ENCODE assay signal across 1 cellular context in genomic region chr4:143854639-143855038, GRCh38.
TF ChIP-seq lines count a peak whose summit lies in the region.
"Not testable (repeated sequence)": the region's sequence is repeated elsewhere in the genome, so short reads cannot be mapped to it uniquely, and the experiment has no call there.

No MANE protein-coding gene starts in this region.

TF ChIP-seq in K562, 482 proteins besides CTCF, POLR2A, EP300 and RAD21 (continued from another document):
- TF ChIP-seq, protein P1, sequence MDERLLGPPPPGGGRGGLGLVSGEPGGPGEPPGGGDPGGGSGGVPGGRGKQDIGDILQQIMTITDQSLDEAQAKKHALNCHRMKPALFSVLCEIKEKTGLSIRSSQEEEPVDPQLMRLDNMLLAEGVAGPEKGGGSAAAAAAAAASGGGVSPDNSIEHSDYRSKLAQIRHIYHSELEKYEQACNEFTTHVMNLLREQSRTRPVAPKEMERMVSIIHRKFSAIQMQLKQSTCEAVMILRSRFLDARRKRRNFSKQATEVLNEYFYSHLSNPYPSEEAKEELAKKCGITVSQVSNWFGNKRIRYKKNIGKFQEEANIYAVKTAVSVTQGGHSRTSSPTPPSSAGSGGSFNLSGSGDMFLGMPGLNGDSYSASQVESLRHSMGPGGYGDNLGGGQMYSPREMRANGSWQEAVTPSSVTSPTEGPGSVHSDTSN (CRISPR knock-in tag; IDR thresholded peaks at IDR 0.05; ENCODE audit: low read depth): not testable (repeated sequence)
- TF ChIP-seq, protein P1 (tag; conservative IDR thresholded peaks at IDR 0.05; ENCODE audit: low read depth): peak; percentile 57
- TF ChIP-seq NFRKB (IDR thresholded peaks at IDR 0.05; ENCODE audit: low read depth) (peak; percentile 40; the same call in 1 of the 2 replicates), SMARCE1 (IDR thresholded peaks at IDR 0.05) (peak; percentile 96), MEIS2 (IDR thresholded peaks at IDR 0.05; ENCODE audit: partially characterized antibody) (peak; percentile 82), ESRRA (IDR thresholded peaks at IDR 0.05; ENCODE audit: borderline replicate concordance, low read depth) (peak; percentile 71; the same call in 1 of the 2 replicates), HDAC3 (IDR thresholded peaks at IDR 0.05; ENCODE audit: borderline replicate concordance, partially characterized antibody) (peak; percentile 86)
TF ChIP-seq in K562: peak in this region for 73; not testable (repeated sequence) for 409.
